In the genomic region with DNA sequence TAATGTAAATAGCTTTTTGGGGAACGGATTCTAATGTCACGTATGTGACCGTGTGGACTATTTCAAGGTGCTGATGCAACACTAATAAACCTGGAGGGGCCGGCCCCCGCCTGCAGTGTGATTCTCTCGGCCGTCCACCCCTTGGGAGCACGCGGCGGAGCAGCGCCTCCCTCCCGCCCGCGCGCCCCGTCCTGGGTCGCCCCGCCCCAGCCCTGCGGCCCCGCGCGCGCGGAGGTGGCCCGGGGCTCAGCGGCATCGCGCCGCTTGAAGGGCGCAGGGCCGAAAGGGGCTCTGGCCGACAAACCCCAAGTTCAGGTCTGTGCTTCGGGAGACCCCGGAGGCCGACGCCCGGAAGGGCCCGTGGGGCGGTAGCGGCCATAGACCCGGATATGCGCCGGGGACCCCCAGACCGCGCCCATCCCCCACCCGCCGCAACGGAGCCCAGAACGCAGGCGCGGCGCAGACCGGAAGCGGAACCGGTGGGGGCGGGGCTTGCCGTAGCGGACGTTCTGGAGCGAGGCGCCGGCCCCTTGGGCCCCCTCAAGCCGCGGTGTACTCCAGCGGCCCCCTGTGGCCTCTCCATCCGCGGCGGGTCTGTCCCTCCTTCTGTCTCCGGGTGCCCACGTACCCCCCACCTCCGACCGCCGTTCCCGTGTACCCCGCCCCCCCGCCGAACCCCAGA, we compare ENCODE assay signal across 1 cellular context.
TF ChIP-seq lines count a peak whose summit lies in the region.

A gene with protein sequence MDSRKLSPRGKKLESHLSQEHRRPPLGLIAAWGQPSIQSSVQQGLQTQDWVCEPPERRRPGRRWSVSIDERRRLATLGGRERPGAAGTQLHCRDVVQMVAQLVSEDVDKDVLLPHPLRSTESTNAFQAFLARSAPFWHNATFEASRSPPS (plus strand): TSS at position 495 of the 682 bp plus-strand sequence. CDS start 803 bp downstream, outside the sequence.

TF ChIP-seq in SK-N-SH, 30 proteins besides CTCF, POLR2A, EP300 and RAD21 (continued from another document):
- no peak for TF ChIP-seq EZH2phosphoT487 (IDR thresholded peaks at IDR 0.05; ENCODE audit: borderline replicate concordance, low read depth)
- TF ChIP-seq, protein P1, sequence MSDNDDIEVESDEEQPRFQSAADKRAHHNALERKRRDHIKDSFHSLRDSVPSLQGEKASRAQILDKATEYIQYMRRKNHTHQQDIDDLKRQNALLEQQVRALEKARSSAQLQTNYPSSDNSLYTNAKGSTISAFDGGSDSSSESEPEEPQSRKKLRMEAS (IDR thresholded peaks at IDR 0.05; ENCODE audit: low read depth) = peak; percentile 44; the same call in 1 of the 2 replicates
- TF ChIP-seq, protein P2, sequence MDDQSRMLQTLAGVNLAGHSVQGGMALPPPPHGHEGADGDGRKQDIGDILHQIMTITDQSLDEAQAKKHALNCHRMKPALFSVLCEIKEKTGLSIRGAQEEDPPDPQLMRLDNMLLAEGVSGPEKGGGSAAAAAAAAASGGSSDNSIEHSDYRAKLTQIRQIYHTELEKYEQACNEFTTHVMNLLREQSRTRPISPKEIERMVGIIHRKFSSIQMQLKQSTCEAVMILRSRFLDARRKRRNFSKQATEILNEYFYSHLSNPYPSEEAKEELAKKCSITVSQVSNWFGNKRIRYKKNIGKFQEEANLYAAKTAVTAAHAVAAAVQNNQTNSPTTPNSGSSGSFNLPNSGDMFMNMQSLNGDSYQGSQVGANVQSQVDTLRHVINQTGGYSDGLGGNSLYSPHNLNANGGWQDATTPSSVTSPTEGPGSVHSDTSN (IDR thresholded peaks at IDR 0.05) = no peak
- no peak for TF ChIP-seq JUND (IDR thresholded peaks at IDR 0.05)
- TF ChIP-seq, protein P3, sequence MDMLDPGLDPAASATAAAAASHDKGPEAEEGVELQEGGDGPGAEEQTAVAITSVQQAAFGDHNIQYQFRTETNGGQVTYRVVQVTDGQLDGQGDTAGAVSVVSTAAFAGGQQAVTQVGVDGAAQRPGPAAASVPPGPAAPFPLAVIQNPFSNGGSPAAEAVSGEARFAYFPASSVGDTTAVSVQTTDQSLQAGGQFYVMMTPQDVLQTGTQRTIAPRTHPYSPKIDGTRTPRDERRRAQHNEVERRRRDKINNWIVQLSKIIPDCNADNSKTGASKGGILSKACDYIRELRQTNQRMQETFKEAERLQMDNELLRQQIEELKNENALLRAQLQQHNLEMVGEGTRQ (IDR thresholded peaks at IDR 0.05; ENCODE audit: borderline replicate concordance, low read depth, low read length) = no peak
- no peak for TF ChIP-seq RCOR1 (IDR thresholded peaks at IDR 0.05; ENCODE audit: low read length)
- TF ChIP-seq GABPA (IDR thresholded peaks at IDR 0.05; ENCODE audit: low read depth) = peak; percentile 85
- TF ChIP-seq FOXM1 (IDR thresholded peaks at IDR 0.05; ENCODE audit: low read depth) = no peak
- peak; percentile 26; the same call in 1 of the 2 replicates for TF ChIP-seq MXI1 (IDR thresholded peaks at IDR 0.05; ENCODE audit: low read depth, low read length)
- TF ChIP-seq NFIC (IDR thresholded peaks at IDR 0.05; ENCODE audit: borderline replicate concordance) = no peak
- TF ChIP-seq, protein P4, sequence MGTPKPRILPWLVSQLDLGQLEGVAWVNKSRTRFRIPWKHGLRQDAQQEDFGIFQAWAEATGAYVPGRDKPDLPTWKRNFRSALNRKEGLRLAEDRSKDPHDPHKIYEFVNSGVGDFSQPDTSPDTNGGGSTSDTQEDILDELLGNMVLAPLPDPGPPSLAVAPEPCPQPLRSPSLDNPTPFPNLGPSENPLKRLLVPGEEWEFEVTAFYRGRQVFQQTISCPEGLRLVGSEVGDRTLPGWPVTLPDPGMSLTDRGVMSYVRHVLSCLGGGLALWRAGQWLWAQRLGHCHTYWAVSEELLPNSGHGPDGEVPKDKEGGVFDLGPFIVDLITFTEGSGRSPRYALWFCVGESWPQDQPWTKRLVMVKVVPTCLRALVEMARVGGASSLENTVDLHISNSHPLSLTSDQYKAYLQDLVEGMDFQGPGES (IDR thresholded peaks at IDR 0.05; ENCODE audit: low read depth, low read length) = no peak
- no peak for TF ChIP-seq SIN3A (IDR thresholded peaks at IDR 0.05; ENCODE audit: borderline replicate concordance, low read depth, low read length)
- TF ChIP-seq RXRA (IDR thresholded peaks at IDR 0.05; ENCODE audit: borderline replicate concordance, low read depth) = no peak
- 0 out of 2 replicates have a peak, but pooled peaks have one; percentile 41 for TF ChIP-seq YY1 (IDR thresholded peaks at IDR 0.05; ENCODE audit: low read depth)
- TF ChIP-seq POLR2AphosphoS5 (IDR thresholded peaks at IDR 0.05; ENCODE audit: low read depth, low read length) = peak; percentile 84
- no peak for TF ChIP-seq FOXJ3 (CRISPR knock-in tag; IDR thresholded peaks at IDR 0.05)
- no peak for TF ChIP-seq TCF12 (IDR thresholded peaks at IDR 0.05)
- no peak for TF ChIP-seq RFX5 (IDR thresholded peaks at IDR 0.05; ENCODE audit: low read length)
- TF ChIP-seq CHD2 (IDR thresholded peaks at IDR 0.05; ENCODE audit: low read length, partially characterized antibody) = peak; percentile 93
- TF ChIP-seq NRF1 (IDR thresholded peaks at IDR 0.05; ENCODE audit: low read depth, low read length) = peak; percentile 79
- peak; percentile 60; the same call in 1 of the 2 replicates for TF ChIP-seq TAF1 (IDR thresholded peaks at IDR 0.05; ENCODE audit: borderline replicate concordance, low read depth, low read length)
- TF ChIP-seq, protein P5, sequence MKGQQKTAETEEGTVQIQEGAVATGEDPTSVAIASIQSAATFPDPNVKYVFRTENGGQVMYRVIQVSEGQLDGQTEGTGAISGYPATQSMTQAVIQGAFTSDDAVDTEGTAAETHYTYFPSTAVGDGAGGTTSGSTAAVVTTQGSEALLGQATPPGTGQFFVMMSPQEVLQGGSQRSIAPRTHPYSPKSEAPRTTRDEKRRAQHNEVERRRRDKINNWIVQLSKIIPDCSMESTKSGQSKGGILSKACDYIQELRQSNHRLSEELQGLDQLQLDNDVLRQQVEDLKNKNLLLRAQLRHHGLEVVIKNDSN (IDR thresholded peaks at IDR 0.05; ENCODE audit: borderline replicate concordance, low read depth) = no peak
- no peak for TF ChIP-seq MEF2A (IDR thresholded peaks at IDR 0.05; ENCODE audit: borderline replicate concordance, low read depth)
- TF ChIP-seq SMC3 (IDR thresholded peaks at IDR 0.05; ENCODE audit: low read depth, low read length) = no peak
- no peak for TF ChIP-seq GATA2 (CRISPR knock-in tag; IDR thresholded peaks at IDR 0.05)
